ENCODE assay signal across 9 cellular contexts in genomic region chr7:7176421-7177043, GRCh38. TPM values are rescaled to one million over a fixed set of nuclear protein-coding genes. Genes with fewer than 3 reads are reported as not detected.
DNase-seq lines count a peak whose midpoint lies in the region; ATAC-seq, FAIRE-seq and TF ChIP-seq lines count a peak whose summit lies in the region.
"Had no signal": no experiment of that assay in that cellular context is flagged by ENCODE, and none has a peak within 500 bp of the region (broad histone marks: within the 10 kb centered on the region; RNA-seq: fewer than 3 reads in every experiment).

No MANE protein-coding gene starts in this region.

- intact Hi-C loops in Right ventricle myocardium inferior (cut with DNase I) = no loop called here
- intact Hi-C loops in cardiac septum (cut with DNase I) = no loop called here

- H3K9ac ChIP-seq in iPS-20b (ENCODE audit: low read depth, low read length) = peak overlapping the region; percentile 19; the same call in 1 of the 2 replicates

- ATAC-seq in Right ventricle myocardium inferior (peak; percentile 71), HG02623 (IDR thresholded peaks at IDR 0.05; ENCODE audit: unreplicated experiment) (no peak), GM21367 (IDR thresholded peaks at IDR 0.05; ENCODE audit: unreplicated experiment) (no peak)

- no peaks in the 10 kb centered on the region for H3K27me3 ChIP-seq in iPS-20b (ENCODE audit: insufficient read depth, low read length)
- H3K27me3 ChIP-seq: Peyer's patch had no signal

- no peak for DNase-seq in Right ventricle myocardium inferior (ENCODE audit: missing footprints)
- no peak for DNase-seq in cardiac septum (ENCODE audit: low spot score)
- DNase-seq in urothelium cell line (ENCODE audit: low spot score) = peak; percentile 79
- no peak for DNase-seq in NCI-H748 (lab: John Stamatoyannopoulos, UW; ENCODE audit: unreplicated experiment)

- TF ChIP-seq CTCF in WI38 (IDR thresholded peaks at IDR 0.05; ENCODE audit: low read depth, low read length) = no peak

- H3K36me3 ChIP-seq in iPS-20b (ENCODE audit: insufficient read depth, low read depth, low read length) = no peaks in the 10 kb centered on the region
- H3K36me3 ChIP-seq: Peyer's patch had no signal

- H3K9me3 ChIP-seq in iPS-20b (ENCODE audit: insufficient read depth, low read depth, low read length) = peaks cover 1% of the 10 kb centered on the region; the same call in 1 of the 2 replicates
- H3K9me3 ChIP-seq: Peyer's patch had no signal

- FAIRE-seq in urothelium cell line (lab: Jason Lieb, UNC) = peak; percentile 62

- no peak overlapping the region for H3K27ac ChIP-seq in iPS-20b (ENCODE audit: low read length)

- H3K4me1 ChIP-seq in iPS-20b (ENCODE audit: insufficient read depth, low read length) = peaks cover 32% of the 10 kb centered on the region

- H3K4me3 ChIP-seq in WI38 (ENCODE audit: low read depth, low read length) = peak overlapping the region; percentile 8; the same call in 1 of the 2 replicates
- H3K4me3 ChIP-seq in iPS-20b (ENCODE audit: low read length) = no peak overlapping the region
- H3K4me3 ChIP-seq: Peyer's patch had no signal

RNA-seq across cellular contexts. Expression of gene C1GALT1, which starts 5.8 kb away (rescaled TPM):
- total RNA-seq in Right ventricle myocardium inferior (19.6 TPM), cardiac septum (20.6 TPM)
